In the genomic region with DNA sequence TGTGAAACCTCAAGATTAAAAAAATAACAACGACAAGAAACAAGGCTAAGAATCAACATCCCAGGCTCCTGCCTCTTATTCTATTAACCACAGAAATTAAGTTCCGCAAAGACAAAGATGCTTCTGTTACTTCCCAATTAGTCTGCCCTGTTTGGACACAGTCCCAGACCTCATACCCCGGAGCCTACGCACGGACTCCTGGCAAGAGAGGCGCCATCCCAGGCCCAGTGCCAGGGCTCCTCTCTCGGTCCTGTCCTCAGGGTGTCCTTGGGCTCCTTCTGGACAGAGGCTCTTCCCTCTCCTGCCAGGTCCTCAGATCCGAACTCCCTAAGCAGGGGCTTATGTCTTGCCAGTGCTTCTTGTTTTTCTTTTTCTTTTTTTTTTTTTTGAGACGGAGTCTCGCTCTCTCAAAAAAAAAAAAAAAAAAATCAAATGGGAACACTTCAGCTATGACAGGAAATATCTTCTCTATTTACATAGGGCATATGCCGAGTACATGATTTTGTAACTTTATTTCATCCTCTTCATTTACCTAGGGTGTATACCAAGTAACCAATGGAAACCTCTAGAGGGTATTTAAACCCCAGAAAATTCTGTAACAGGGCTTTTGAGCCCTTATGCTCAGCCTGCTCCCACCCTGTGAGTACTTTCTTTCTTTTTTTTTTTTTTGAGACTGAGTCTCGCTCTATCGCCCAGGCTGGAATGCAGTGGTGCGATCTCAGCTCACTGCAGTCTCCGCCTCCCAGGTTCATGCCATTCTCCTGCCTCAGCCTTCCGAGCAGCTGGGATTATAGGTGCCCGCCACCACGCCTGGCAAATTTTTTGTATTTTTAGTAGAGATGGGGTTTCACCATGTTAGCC, we compare ENCODE assay signal across 10 cellular contexts. TPM values are rescaled to one million over a fixed set of nuclear protein-coding genes. Genes with fewer than 3 reads are reported as not detected.
DNase-seq lines count a peak whose midpoint lies in the region; ATAC-seq, FAIRE-seq and TF ChIP-seq lines count a peak whose summit lies in the region.
"Had no signal": no experiment of that assay in that cellular context is flagged by ENCODE, and none has a peak within 500 bp of the region (broad histone marks: within the 10 kb centered on the region; RNA-seq: fewer than 3 reads in every experiment).

No MANE protein-coding gene starts in this region.

- POLR2A ChIA-PET in activated CD4-positive, alpha-beta T cell treated with anti-CD3 and anti-CD28 coated beads for 36 hours (lab: Charles Lee), result no interaction called here

- no peaks in the 10 kb centered on the region for H3K36me3 ChIP-seq in pancreas

- H3K27ac ChIP-seq in pancreas, result peak overlapping the region in 1 of 4 donors; percentile 44

- H3K9me3 Mint-ChIP-seq in activated T-cell treated with anti-CD3 and anti-CD28 coated beads, Interleukin-2, amount 50 U/mL, for 72 hours, result no peaks in the 10 kb centered on the region
- no peaks in the 10 kb centered on the region for H3K9me3 Mint-ChIP-seq in activated CD4-positive, alpha-beta T cell treated with anti-CD3 and anti-CD28 coated beads for 36 hours (ENCODE audit: low read depth)

- H3K27ac Mint-ChIP-seq in activated T-cell treated with anti-CD3 and anti-CD28 coated beads, Interleukin-2, amount 50 U/mL, for 72 hours, result no peak overlapping the region
- H3K27ac Mint-ChIP-seq in activated CD4-positive, alpha-beta T cell treated with anti-CD3 and anti-CD28 coated beads for 36 hours, result no peak overlapping the region

- H3K4me3 Mint-ChIP-seq in activated T-cell treated with anti-CD3 and anti-CD28 coated beads, Interleukin-2, amount 50 U/mL, for 72 hours, result no peak overlapping the region
- H3K4me3 Mint-ChIP-seq in activated CD4-positive, alpha-beta T cell treated with anti-CD3 and anti-CD28 coated beads for 36 hours, result no peak overlapping the region

- no peak for TF ChIP-seq CTCF in pancreas (IDR thresholded peaks at IDR 0.05)

- no peaks in the 10 kb centered on the region for H3K27me3 ChIP-seq in pancreas

- CTCF ChIA-PET in activated CD4-positive, alpha-beta T cell treated with anti-CD3 and anti-CD28 coated beads for 36 hours (lab: Charles Lee), result no interaction called here

- no peak for FAIRE-seq in pancreas (lab: Jason Lieb, UNC)
- FAIRE-seq: colon, H1 had no signal

- no peak overlapping the region for H3K4me3 ChIP-seq in pancreas

- H3K27me3 Mint-ChIP-seq in activated T-cell treated with anti-CD3 and anti-CD28 coated beads, Interleukin-2, amount 50 U/mL, for 72 hours (ENCODE audit: low read depth), result no peaks in the 10 kb centered on the region
- no peaks in the 10 kb centered on the region for H3K27me3 Mint-ChIP-seq in activated CD4-positive, alpha-beta T cell treated with anti-CD3 and anti-CD28 coated beads for 36 hours

- peaks cover 11% of the 10 kb centered on the region for H3K4me1 Mint-ChIP-seq in activated T-cell treated with anti-CD3 and anti-CD28 coated beads, Interleukin-2, amount 50 U/mL, for 72 hours (ENCODE audit: low read depth)
- H3K4me1 Mint-ChIP-seq in activated CD4-positive, alpha-beta T cell treated with anti-CD3 and anti-CD28 coated beads for 36 hours, result peaks cover 5% of the 10 kb centered on the region

- 32 to 42% methylated on average over 18 of the region's 18 CpGs for WGBS in pancreas, 2 donors

- DNase-seq in EH (ENCODE audit: low read depth) (peak; percentile 98), SHP77 treated with DMSO at 0.1 percent for 48 hours (lab: John Stamatoyannopoulos, UW) (peak; percentile 20), fibroblast of the conjunctiva (ENCODE audit: low read depth) (peak; percentile 90), pancreas (peak in 4 of 6 donors; percentile 57 to 61 (median 60))
- DNase-seq in NK-92 treated with Interleukin-12 subunit alpha and Interleukin-12 subunit beta, amount 100 ng/mL, for 24 hours (lab: John Stamatoyannopoulos, UW), result no peak
- DNase-seq in activated T-cell treated with anti-CD3 and anti-CD28 coated beads, Interleukin-2, amount 50 U/mL, for 72 hours, result no peak
- no peak for DNase-seq in activated CD4-positive, alpha-beta T cell treated with anti-CD3 and anti-CD28 coated beads for 36 hours

- peak; percentile 60 to 91 (median 88) for ATAC-seq in pancreas
- ATAC-seq in HG03565 (IDR thresholded peaks at IDR 0.05; ENCODE audit: unreplicated experiment), result no peak
- ATAC-seq in activated T-cell treated with anti-CD3 and anti-CD28 coated beads, Interleukin-2, amount 50 U/mL, for 72 hours (replicated peaks in 1 of 2), result no peak
- no peak for ATAC-seq in activated CD4-positive, alpha-beta T cell treated with anti-CD3 and anti-CD28 coated beads for 36 hours

- H3K9me3 ChIP-seq in pancreas, result no peaks in the 10 kb centered on the region

- no peaks in the 10 kb centered on the region for H3K36me3 Mint-ChIP-seq in activated T-cell treated with anti-CD3 and anti-CD28 coated beads, Interleukin-2, amount 50 U/mL, for 72 hours (ENCODE audit: insufficient read depth in 2 of 2)
- H3K36me3 Mint-ChIP-seq in activated CD4-positive, alpha-beta T cell treated with anti-CD3 and anti-CD28 coated beads for 36 hours (ENCODE audit: low read depth), result no peaks in the 10 kb centered on the region

- intact Hi-C loops in pancreas (cut with DNase I), result no loop called here
- intact Hi-C loops in activated CD4-positive, alpha-beta T cell treated with anti-CD3 and anti-CD28 coated beads for 36 hours (cut with DNase I, micrococcal nuclease), result no loop called here

- peaks cover 0 to 3% (median 0%) of the 10 kb centered on the region in 3 donors for H3K4me1 ChIP-seq in pancreas

RNA-seq across cellular contexts. Expression of a gene that starts 11.7 kb away (rescaled TPM):
- 100 to 1,000 TPM in 4 of 6 donors, 10 to 100 TPM in 2; 69.9 to 299 (median 166) TPM for total RNA-seq in pancreas
- polyA plus RNA-seq in pancreas, result 100 to 1,000 TPM in 1 of 2 donors, 10 to 100 TPM in 1; 99.2 to 180 TPM
- 1,000 to 10,000 TPM; 1,803 to 1,841 TPM for total RNA-seq in activated T-cell treated with anti-CD3 and anti-CD28 coated beads, Interleukin-2, amount 50 U/mL, for 72 hours
- total RNA-seq in activated CD4-positive, alpha-beta T cell treated with anti-CD3 and anti-CD28 coated beads for 36 hours, result 1,000 to 10,000 TPM; 2,573 to 3,583 TPM

RNA-seq across cellular contexts. Expression of a gene that starts 55.5 kb away (rescaled TPM):
- total RNA-seq in pancreas, result not detected
- polyA plus RNA-seq in pancreas, result not detected
- total RNA-seq in activated T-cell treated with anti-CD3 and anti-CD28 coated beads, Interleukin-2, amount 50 U/mL, for 72 hours, result 1 to 10 TPM; 1.6 to 2.5 TPM
- under 1 TPM in 1 of 2 experiments, not detected in 1; 0.27 TPM for total RNA-seq in activated CD4-positive, alpha-beta T cell treated with anti-CD3 and anti-CD28 coated beads for 36 hours
- total RNA-seq: H1 had no signal
- polyA plus RNA-seq: H1 had no signal

Comparison
In these comparisons a context has a peak if more than half of its experiments do, and no peak if none do; other contexts are left out.
1. DNase-seq: peak in EH (single experiment), SHP77 treated with DMSO at 0.1 percent for 48 hours (single experiment), fibroblast of the conjunctiva (single experiment) and pancreas (4 of 6); none in NK-92 treated with Interleukin-12 subunit alpha and Interleukin-12 subunit beta, amount 100 ng/mL, for 24 hours (single experiment), activated T-cell treated with anti-CD3 and anti-CD28 coated beads, Interleukin-2, amount 50 U/mL, for 72 hours (0 of 2) and activated CD4-positive, alpha-beta T cell treated with anti-CD3 and anti-CD28 coated beads for 36 hours (single experiment).
2. ATAC-seq: peak in pancreas (4 of 4); none in HG03565 (single experiment), activated T-cell treated with anti-CD3 and anti-CD28 coated beads, Interleukin-2, amount 50 U/mL, for 72 hours (0 of 2) and activated CD4-positive, alpha-beta T cell treated with anti-CD3 and anti-CD28 coated beads for 36 hours (single experiment).
3. RNA of a gene that starts 11.7 kb away (total RNA-seq): 2,573 to 3,583 TPM in activated CD4-positive, alpha-beta T cell treated with anti-CD3 and anti-CD28 coated beads for 36 hours and 1,803 to 1,841 TPM in activated T-cell treated with anti-CD3 and anti-CD28 coated beads, Interleukin-2, amount 50 U/mL, for 72 hours; 69.9 to 299 TPM in pancreas; every median in the first group is over 4 times any median in the second.